Comparison of ENCODE assay signal across 11 cellular contexts in genomic region chr7:31083205-31083801, GRCh38. TPM values are rescaled to one million over a fixed set of nuclear protein-coding genes. Genes with fewer than 3 reads are reported as not detected.
"Had no signal": no experiment of that assay in that cellular context is flagged by ENCODE, and none has a peak within 500 bp of the region (broad histone marks: within the 10 kb centered on the region; RNA-seq: fewer than 3 reads in every experiment).

No MANE protein-coding gene starts in this region.

- H3K4me1 ChIP-seq: prostate gland, stomach, uterus had no signal

- H3K27me3 ChIP-seq: uterus had no signal

- H3K4me3 ChIP-seq: prostate gland, stomach, uterus had no signal

- FAIRE-seq: islet of Langerhans had no signal

- H3K36me3 ChIP-seq: prostate gland, stomach, uterus had no signal

- H3K9me3 ChIP-seq: prostate gland, stomach, uterus had no signal

- DNase-seq: activated CD4-positive, alpha-beta T cell treated with anti-CD3 and anti-CD28 coated beads, Interleukin-2, amount 50 U/mL, for 4 hours; activated CD4-positive, CD25-positive, alpha-beta regulatory T cell treated with anti-CD3 and anti-CD28 coated beads, Interleukin-2, amount 50 U/mL, for 72 hours; activated T-cell treated with anti-CD3 and anti-CD28 coated beads, Interleukin-2, amount 50 U/mL, for 1 hour; erythroblast; naive B cell; stimulated activated CD4-positive, alpha-beta T cell treated with anti-CD3 and anti-CD28 coated beads, Interleukin-4, amount 100 ng/mL, for 4 hours; stomach had no signal

- H3K27ac ChIP-seq: prostate gland had no signal

RNA-seq across cellular contexts. Expression of gene ADCYAP1R1, which starts 31.2 kb away (rescaled TPM):
- total RNA-seq: fibroblast of villous mesenchyme had no signal
